ENCODE assay signal across 1 cellular context in the genomic region with DNA sequence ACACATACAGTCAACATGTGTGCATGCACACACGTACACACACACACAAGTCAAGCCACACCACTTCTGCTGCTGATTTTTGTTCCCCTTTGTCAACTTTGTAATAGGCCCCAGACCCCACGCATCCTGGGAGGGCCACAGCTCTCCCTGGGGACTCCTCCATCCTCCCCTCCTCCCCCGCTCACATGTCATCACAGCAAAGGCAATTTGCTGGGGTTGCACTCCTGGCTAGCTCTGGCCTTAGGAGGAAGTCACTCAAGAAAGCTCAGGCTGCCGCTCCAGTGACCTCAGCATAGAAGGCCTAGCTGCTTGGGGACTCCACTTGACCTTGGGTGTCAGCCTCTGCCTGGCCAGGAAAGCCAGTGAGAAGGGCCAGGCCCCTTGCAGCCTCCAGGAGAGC.
TF ChIP-seq lines count a peak whose summit lies in the region.

No MANE protein-coding gene starts in this region.

TF ChIP-seq in HepG2, 621 proteins besides CTCF, POLR2A, EP300 and RAD21:
- TF ChIP-seq ZNF615 (CRISPR knock-in tag; IDR thresholded peaks at IDR 0.05; ENCODE audit: borderline replicate concordance) = no peak
